In the genomic region with DNA sequence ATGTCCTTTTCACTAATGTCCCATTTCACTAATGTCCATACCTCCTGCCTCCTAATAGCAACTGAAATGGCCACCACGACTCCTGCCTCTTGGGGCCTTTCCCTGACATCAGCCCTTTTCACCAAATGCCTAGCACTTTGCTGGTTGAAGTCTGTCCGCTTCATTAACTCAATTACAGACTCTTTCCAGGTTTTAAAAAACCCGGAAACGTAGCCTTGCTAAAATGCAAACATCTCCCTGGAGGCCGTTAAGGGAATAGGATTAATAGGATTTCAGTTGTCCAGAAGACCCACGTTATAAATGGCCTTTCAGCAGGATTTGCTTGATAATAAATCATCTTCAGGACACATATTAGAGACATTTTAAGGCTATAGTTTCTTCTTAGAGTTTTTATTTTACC, we compare ENCODE assay signal across 15 cellular contexts. TPM values are rescaled to one million over a fixed set of nuclear protein-coding genes. Genes with fewer than 3 reads are reported as not detected.
A peak's percentile ranks its signal among the peaks of the same experiment; 100 is the strongest.
DNase-seq lines count a peak whose midpoint lies in the region; TF ChIP-seq lines count a peak whose summit lies in the region.
"Had no signal": no experiment of that assay in that cellular context is flagged by ENCODE, and none has a peak within 500 bp of the region (broad histone marks: within the 10 kb centered on the region; RNA-seq: fewer than 3 reads in every experiment).

No MANE protein-coding gene starts in this region.

- no peak overlapping the region for H2BK5ac ChIP-seq in mesendoderm (ENCODE audit: low read length)

- H3K9ac ChIP-seq in endocrine pancreas (ENCODE audit: control insufficient read depth, insufficient read depth, low read length) (no peak overlapping the region), mesendoderm (ENCODE audit: low read length) (no peak overlapping the region)

- DNase-seq in NCI-H1417 (lab: John Stamatoyannopoulos, UW) (peak in 2 of 3 experiments; percentile 35 to 74), NCI-H1417 treated with DMSO at 0.1 percent for 48 hours (lab: John Stamatoyannopoulos, UW) (no peak), M059J (ENCODE audit: low read depth) (peak; percentile 33), neural crest cell (ENCODE audit: low read depth, low spot score) (no peak), cardiac septum (ENCODE audit: low spot score) (no peak), middle frontal gyrus (ENCODE audit: extremely low spot score, low spot score) (no peak), mesendoderm (no peak)
- DNase-seq: Caco-2, DND-41, GDM1, KG1, NCI-H1105, NCI-H446 treated with DMSO at 0.1 percent for 48 hours had no signal

- no peak overlapping the region for H3K18ac ChIP-seq in mesendoderm (ENCODE audit: low read length)

- H3K27ac ChIP-seq in mesendoderm (ENCODE audit: low read depth, low read length): no peak overlapping the region
- H3K27ac ChIP-seq: 22Rv1 had no signal

- no peak overlapping the region for H4K5ac ChIP-seq in mesendoderm (ENCODE audit: low read length)

- peaks cover 5% of the 10 kb centered on the region for H3K4me1 Mint-ChIP-seq in neural crest cell

- no peaks in the 10 kb centered on the region for H3K36me3 ChIP-seq in endocrine pancreas (ENCODE audit: control insufficient read depth, insufficient read depth, low read length)
- H3K36me3 ChIP-seq in mesendoderm (ENCODE audit: control insufficient read depth, insufficient read depth, low read length): no peaks in the 10 kb centered on the region

- H3K4me3 ChIP-seq in endocrine pancreas (ENCODE audit: control insufficient read depth, insufficient read depth, low read length) (peak overlapping the region; percentile 26), mesendoderm (ENCODE audit: low read length) (no peak overlapping the region)

- no peak overlapping the region for H2BK120ac ChIP-seq in mesendoderm (ENCODE audit: low read depth, low read length)

- H3K4me1 ChIP-seq in endocrine pancreas (ENCODE audit: control insufficient read depth, insufficient read depth, low read length) (peaks cover 16% of the 10 kb centered on the region), mesendoderm (ENCODE audit: control insufficient read depth, low read depth, low read length) (no peaks in the 10 kb centered on the region)
- H3K4me1 ChIP-seq: Caco-2 had no signal

- WGBS in mesendoderm (ENCODE audit: extremely low coverage, insufficient coverage, low lambda C conversion rate): no CpG with 5 or more reads among the region's 6 CpGs

- no peak overlapping the region for H2AK5ac ChIP-seq in mesendoderm (ENCODE audit: low read length)

- no peaks in the 10 kb centered on the region for H3K79me2 ChIP-seq in mesendoderm (ENCODE audit: control insufficient read depth, insufficient read depth, low read length)

- H3K27me3 Mint-ChIP-seq in neural crest cell (ENCODE audit: low read depth): no peaks in the 10 kb centered on the region

- no peak overlapping the region for H3K23ac ChIP-seq in mesendoderm (ENCODE audit: low read length)

- H3K4ac ChIP-seq in mesendoderm (ENCODE audit: low read depth, low read length): no peak overlapping the region

- no peak overlapping the region for H4K8ac ChIP-seq in mesendoderm (ENCODE audit: low read depth, low read length)

- no peak overlapping the region for H3K27ac Mint-ChIP-seq in neural crest cell (ENCODE audit: unreplicated experiment)

- peak; percentile 33 for TF ChIP-seq CTCF in neural crest cell (conservative IDR thresholded peaks at IDR 0.05)

- peaks cover 2% of the 10 kb centered on the region for H3K9me3 Mint-ChIP-seq in neural crest cell

- intact Hi-C loops in cardiac septum (cut with DNase I): no loop called here

- H3K79me1 ChIP-seq in mesendoderm (ENCODE audit: low read length): no peaks in the 10 kb centered on the region

- H3K4me2 ChIP-seq in mesendoderm (ENCODE audit: low read length): no peak overlapping the region

- H3K56ac ChIP-seq in mesendoderm (ENCODE audit: low read length): no peak overlapping the region

- H2BK15ac ChIP-seq in mesendoderm (replicated peaks; ENCODE audit: low read depth): no peak overlapping the region

- H3K27me3 ChIP-seq in endocrine pancreas (ENCODE audit: control insufficient read depth, insufficient read depth, low read length) (no peaks in the 10 kb centered on the region), mesendoderm (ENCODE audit: insufficient read depth, low read length, poor library complexity) (no peaks in the 10 kb centered on the region)

- H3K36me3 Mint-ChIP-seq in neural crest cell (ENCODE audit: low read depth): no peaks in the 10 kb centered on the region

- H3K9me3 ChIP-seq in endocrine pancreas (ENCODE audit: control insufficient read depth, low read length): no peaks in the 10 kb centered on the region
- H3K9me3 ChIP-seq: Caco-2 had no signal

- H3K4me3 Mint-ChIP-seq in neural crest cell: no peak overlapping the region

RNA-seq across cellular contexts. Expression of a gene that starts 25.7 kb away (rescaled TPM):
- total RNA-seq in M059J (2014; rRNA removed; shearing (Covaris generic)): 1.1 and 2.5 TPM in 2 replicates
- total RNA-seq in neural crest cell (1.0 and 1.6 TPM in 2 replicates), cardiac septum (5.8 TPM)
- polyA plus RNA-seq in mesendoderm (2013, experiment 1 of 2): 1.4 TPM
- polyA plus RNA-seq in mesendoderm (2013, experiment 2 of 2): 1.2 TPM

Comparison
In these comparisons a context has a peak if more than half of its experiments do, and no peak if none do; other contexts are left out.
1. DNase-seq: peak in NCI-H1417 (2 of 3) and M059J (single experiment); none in NCI-H1417 treated with DMSO at 0.1 percent for 48 hours (single experiment), neural crest cell (single experiment), cardiac septum (single experiment), middle frontal gyrus (single experiment) and mesendoderm (single experiment).